In the genomic region with DNA sequence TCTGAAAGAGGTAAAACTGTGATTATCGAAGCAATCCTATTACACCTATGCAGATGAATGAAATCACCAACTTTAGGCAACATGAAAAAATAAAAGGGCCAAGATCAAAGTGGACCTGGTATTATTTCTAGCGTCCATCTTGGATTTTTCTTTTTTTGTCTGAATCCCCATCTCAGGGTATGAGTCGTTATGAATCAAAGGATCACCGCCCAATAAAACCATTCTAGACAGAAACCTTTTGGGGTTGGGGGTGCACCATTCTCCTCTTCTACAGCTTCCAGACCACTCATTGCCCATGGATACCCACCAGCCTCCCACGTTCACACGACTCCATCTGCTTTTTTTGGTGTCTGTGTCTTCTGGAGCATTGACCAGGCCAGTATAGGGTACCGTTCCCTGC, we compare ENCODE assay signal across 18 cellular contexts. TPM values are rescaled to one million over a fixed set of nuclear protein-coding genes. Genes with fewer than 3 reads are reported as not detected.
DNase-seq lines count a peak whose midpoint lies in the region; ATAC-seq and TF ChIP-seq lines count a peak whose summit lies in the region.
"Had no signal": no experiment of that assay in that cellular context is flagged by ENCODE, and none has a peak within 500 bp of the region (broad histone marks: within the 10 kb centered on the region; RNA-seq: fewer than 3 reads in every experiment).

No MANE protein-coding gene starts in this region.

- no peak overlapping the region for H3K4me3 ChIP-seq in heart left ventricle
- H3K4me3 ChIP-seq in vagina = no peak overlapping the region
- H3K4me3 ChIP-seq: GM23338, mucosa of descending colon had no signal

- DNase-seq in heart left ventricle (no peak), left ventricle myocardium superior (no peak), chondrocyte (ENCODE audit: low spot score) (no peak), osteocyte (ENCODE audit: extremely low spot score, unreplicated experiment) (no peak), vagina (ENCODE audit: extremely low spot score in 2 of 2) (no peak), mesenteric fat pad (ENCODE audit: low spot score) (no peak)
- DNase-seq in naive thymus-derived CD8-positive, alpha-beta T cell = no peak
- DNase-seq: activated CD8-positive, alpha-beta T cell treated with anti-CD3 and anti-CD28 coated beads for 36 hours; CD4-positive, alpha-beta T cell; DND-41; kidney; mucosa of descending colon; NCI-H146; stimulated activated naive CD8-positive, alpha-beta T cell treated with anti-CD3 and anti-CD28 coated beads, Interleukin-15, amount 100 ng/mL, for 72 hours had no signal

- H3K4me1 ChIP-seq in heart left ventricle = peaks cover 0 to 85% (median 26%) of the 10 kb centered on the region in 12 donors
- H3K4me1 ChIP-seq in vagina = peaks cover 34% of the 10 kb centered on the region

- H3K36me3 Mint-ChIP-seq in chondrocyte (ENCODE audit: low read depth) = peaks cover 34% of the 10 kb centered on the region
- H3K36me3 Mint-ChIP-seq in osteocyte (ENCODE audit: unreplicated experiment) = peaks cover 48% of the 10 kb centered on the region
- H3K36me3 Mint-ChIP-seq in naive thymus-derived CD8-positive, alpha-beta T cell = no peaks in the 10 kb centered on the region

- H3K9me3 ChIP-seq in heart left ventricle = no peaks in the 10 kb centered on the region
- H3K9me3 ChIP-seq in vagina = no peaks in the 10 kb centered on the region
- H3K9me3 ChIP-seq: mucosa of descending colon had no signal

- no peak for ATAC-seq in heart left ventricle
- no peak for ATAC-seq in left ventricle myocardium superior
- no peak for ATAC-seq in GM21367 (IDR thresholded peaks at IDR 0.05; ENCODE audit: unreplicated experiment)
- no peak for ATAC-seq in naive thymus-derived CD8-positive, alpha-beta T cell
- ATAC-seq: activated CD8-positive, alpha-beta T cell treated with anti-CD3 and anti-CD28 coated beads for 36 hours; GM23338; stimulated activated naive CD8-positive, alpha-beta T cell treated with anti-CD3 and anti-CD28 coated beads, Interleukin-15, amount 100 ng/mL, for 72 hours had no signal

- TF ChIP-seq POLR2A in heart left ventricle (IDR thresholded peaks at IDR 0.05) (no peak), vagina (IDR thresholded peaks at IDR 0.05) (no peak)

- H3K27me3 ChIP-seq in heart left ventricle (no peaks in the 10 kb centered on the region), vagina (no peaks in the 10 kb centered on the region)

- H3K27ac ChIP-seq in heart left ventricle (peak overlapping the region in 8 of 12 donors; percentile 10 to 71 (median 58)), vagina (peak overlapping the region; percentile 77)
- H3K27ac ChIP-seq: epithelial cell of prostate had no signal

- WGBS in heart left ventricle, 4 donors = 95 to 97% (median 97%) methylated on average over 7 of the region's 7 CpGs

- H3K36me3 ChIP-seq in heart left ventricle (peaks cover 0 to 4% (median 0%) of the 10 kb centered on the region in 9 donors), vagina (no peaks in the 10 kb centered on the region)

- peak overlapping the region; percentile 95 for H3K27ac Mint-ChIP-seq in chondrocyte (ENCODE audit: unreplicated experiment)
- peak overlapping the region; percentile 95 for H3K27ac Mint-ChIP-seq in osteocyte (ENCODE audit: unreplicated experiment)
- no peak overlapping the region for H3K27ac Mint-ChIP-seq in naive thymus-derived CD8-positive, alpha-beta T cell
- H3K27ac Mint-ChIP-seq: activated CD8-positive, alpha-beta T cell treated with anti-CD3 and anti-CD28 coated beads for 36 hours; CD4-positive, alpha-beta T cell; stimulated activated naive CD8-positive, alpha-beta T cell treated with anti-CD3 and anti-CD28 coated beads, Interleukin-15, amount 100 ng/mL, for 72 hours had no signal

- intact Hi-C loops in heart left ventricle (cut with DNase I) = loop anchor here in 1 of 10 donors (10.0 kb wide), 1 partner anchor 134 kb away; no protein-coding TSS in a partner anchor
- intact Hi-C loops in left ventricle myocardium superior (cut with micrococcal nuclease) = no loop called here
- intact Hi-C loops in vagina (cut with DNase I) = loop anchor here (10.0 kb wide), 1 partner anchor 134 kb away; no protein-coding TSS in a partner anchor

- TF ChIP-seq CTCF in heart left ventricle (IDR thresholded peaks at IDR 0.05) (no peak), chondrocyte (IDR thresholded peaks at IDR 0.05) (no peak), osteocyte (IDR thresholded peaks at IDR 0.05) (no peak), vagina (IDR thresholded peaks at IDR 0.05) (no peak)

- POLR2A ChIA-PET in naive thymus-derived CD8-positive, alpha-beta T cell (lab: Charles Lee) = no interaction called here

- H3K9me3 Mint-ChIP-seq in chondrocyte (ENCODE audit: low read depth) (no peaks in the 10 kb centered on the region), osteocyte (ENCODE audit: unreplicated experiment) (no peaks in the 10 kb centered on the region)
- H3K9me3 Mint-ChIP-seq in naive thymus-derived CD8-positive, alpha-beta T cell = no peaks in the 10 kb centered on the region
- H3K9me3 Mint-ChIP-seq: activated CD8-positive, alpha-beta T cell treated with anti-CD3 and anti-CD28 coated beads for 36 hours; CD4-positive, alpha-beta T cell; GM23338; stimulated activated naive CD8-positive, alpha-beta T cell treated with anti-CD3 and anti-CD28 coated beads, Interleukin-15, amount 100 ng/mL, for 72 hours had no signal

- H3K27me3 Mint-ChIP-seq in chondrocyte (ENCODE audit: low read depth) (no peaks in the 10 kb centered on the region), osteocyte (ENCODE audit: unreplicated experiment) (no peaks in the 10 kb centered on the region)
- peaks cover 5 to 24% (median 11%) of the 10 kb centered on the region in 5 donors for H3K27me3 Mint-ChIP-seq in naive thymus-derived CD8-positive, alpha-beta T cell

- H3K4me1 Mint-ChIP-seq in chondrocyte (ENCODE audit: low read depth) (peaks cover 92% of the 10 kb centered on the region), osteocyte (ENCODE audit: unreplicated experiment) (peaks cover 81% of the 10 kb centered on the region)
- peaks cover 2 to 5% (median 3%) of the 10 kb centered on the region in 4 donors for H3K4me1 Mint-ChIP-seq in naive thymus-derived CD8-positive, alpha-beta T cell

- H3K4me3 Mint-ChIP-seq in chondrocyte (ENCODE audit: unreplicated experiment) = peak overlapping the region; percentile 14
- H3K4me3 Mint-ChIP-seq in osteocyte (ENCODE audit: unreplicated experiment) = no peak overlapping the region
- no peak overlapping the region for H3K4me3 Mint-ChIP-seq in naive thymus-derived CD8-positive, alpha-beta T cell
- H3K4me3 Mint-ChIP-seq: activated CD8-positive, alpha-beta T cell treated with anti-CD3 and anti-CD28 coated beads for 36 hours; CD4-positive, alpha-beta T cell; GM23338; stimulated activated naive CD8-positive, alpha-beta T cell treated with anti-CD3 and anti-CD28 coated beads, Interleukin-15, amount 100 ng/mL, for 72 hours had no signal

RNA-seq across cellular contexts. Expression of gene MAP1B, which starts 33.4 kb away (rescaled TPM):
- total RNA-seq in heart left ventricle (100 to 1,000 TPM in 7 of 9 donors, 10 to 100 TPM in 2; 52.4 to 603 (median 148) TPM), left ventricle myocardium superior (67.1 TPM), chondrocyte (316 to 411 TPM (median 409 TPM) in 3 replicates), osteocyte (189 and 207 TPM in 2 replicates), vagina (386 TPM), mesenteric fat pad (121 TPM)
- 10 to 100 TPM; 10.1 to 29.6 TPM for polyA plus RNA-seq in heart left ventricle
- total RNA-seq in naive thymus-derived CD8-positive, alpha-beta T cell = not detected
- under 1 TPM; 0.08 to 0.46 (median 0.36) TPM for polyA plus RNA-seq in naive thymus-derived CD8-positive, alpha-beta T cell
- total RNA-seq: HT-29 had no signal

Comparison
In these comparisons a context has a peak if more than half of its experiments do, and no peak if none do; other contexts are left out.
1. H3K27ac Mint-ChIP-seq: peak in chondrocyte (single experiment) and osteocyte (single experiment); none in naive thymus-derived CD8-positive, alpha-beta T cell (0 of 10).
2. RNA of gene MAP1B, which starts 33.4 kb away (total RNA-seq): 316 to 411 TPM in chondrocyte, 386 TPM in vagina (single experiment), 189 to 207 TPM in osteocyte, 52.4 to 603 TPM in heart left ventricle, 121 TPM in mesenteric fat pad (single experiment) and 67.1 TPM in left ventricle myocardium superior (single experiment); not detected in naive thymus-derived CD8-positive, alpha-beta T cell; every median in the first group is over 10 times any median in the second.